16 cellular contexts compared by ENCODE assay signal in the genomic region with DNA sequence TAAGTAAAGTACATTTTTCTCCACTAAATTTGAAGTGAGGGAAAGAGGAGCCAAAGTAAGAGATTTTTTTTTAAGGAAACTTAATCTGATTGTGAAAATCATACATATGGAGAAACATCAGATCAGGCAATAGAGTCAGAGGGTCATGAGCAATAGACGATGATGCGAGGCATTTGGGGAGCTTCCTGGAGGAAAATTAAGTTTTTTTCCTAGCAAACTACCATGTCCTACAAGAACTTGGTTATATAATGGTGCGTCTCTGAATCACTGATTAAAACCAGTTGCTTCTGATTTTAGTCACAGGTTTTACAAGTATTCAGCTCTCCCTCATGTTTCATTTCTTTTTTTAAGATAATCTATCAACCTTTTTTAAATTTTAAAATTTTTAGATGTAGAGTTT. TPM values are rescaled to one million over a fixed set of nuclear protein-coding genes. Genes with fewer than 3 reads are reported as not detected.
DNase-seq lines count a peak whose midpoint lies in the region; ATAC-seq, FAIRE-seq and TF ChIP-seq lines count a peak whose summit lies in the region.
"Had no signal": no experiment of that assay in that cellular context is flagged by ENCODE, and none has a peak within 500 bp of the region (broad histone marks: within the 10 kb centered on the region; RNA-seq: fewer than 3 reads in every experiment).

No MANE protein-coding gene starts in this region.

- H3K4me3 Mint-ChIP-seq in WTC11 = no peak overlapping the region
- H3K4me3 Mint-ChIP-seq: CD14-positive monocyte; CD8-positive, alpha-beta T cell; HFFc6 had no signal

- POLR2A ChIA-PET in WTC11 (lab: Charles Lee) = no interaction called here

- no peaks in the 10 kb centered on the region for H3K27me3 Mint-ChIP-seq in WTC11 (ENCODE audit: low read depth)

- peak; percentile 8 for FAIRE-seq in G401.6 (lab: Jason Lieb, UNC)

- CTCF ChIA-PET in WTC11 (lab: Charles Lee) = interaction anchor here (1.0 kb wide), 1 partner anchor 66 kb away, joined by 3 read pairs; no protein-coding TSS in a partner anchor

- peaks cover 18% of the 10 kb centered on the region for H3K36me3 Mint-ChIP-seq in WTC11

- TF ChIP-seq CTCF in WTC11 (IDR thresholded peaks at IDR 0.05) = no peak

- ATAC-seq in SK-N-SH treated with all-trans-retinoic acid at 6 μM for 48 hours (peak; percentile 41; the same call in 2 of the 3 replicates), HG03521 (IDR thresholded peaks at IDR 0.05; ENCODE audit: unreplicated experiment) (no peak), WTC11 (no peak)
- ATAC-seq: CD8-positive, alpha-beta T cell had no signal

- no peak overlapping the region for H3K27ac Mint-ChIP-seq in WTC11
- H3K27ac Mint-ChIP-seq: CD14-positive monocyte; CD8-positive, alpha-beta T cell; HFFc6 had no signal

- no peaks in the 10 kb centered on the region for H3K9me3 Mint-ChIP-seq in WTC11
- H3K9me3 Mint-ChIP-seq: CD14-positive monocyte; CD8-positive, alpha-beta T cell; HFFc6 had no signal

- DNase-seq in fibroblast of peridontal ligament (ENCODE audit: extremely low read depth) (peak; percentile 72), NCI-H1048 (lab: John Stamatoyannopoulos, UW) (no peak), WTC11 (ENCODE audit: low spot score) (no peak), NCI-H128 (lab: John Stamatoyannopoulos, UW; ENCODE audit: unreplicated experiment) (no peak)
- DNase-seq: CD8-positive, alpha-beta T cell; COR-L47; DND-41; GF-D8; HCEC 1CT; HFFc6; IMR-90; KBM-7 had no signal

- peaks cover 13% of the 10 kb centered on the region for H3K4me1 Mint-ChIP-seq in WTC11

TF ChIP-seq in SK-N-SH treated with all-trans-retinoic acid at 6 μM for 48 hours, 23 proteins besides CTCF, POLR2A, EP300 and RAD21:
- no peak for TF ChIP-seq SNAI2 (CRISPR knock-in tag; IDR thresholded peaks at IDR 0.05)
- TF ChIP-seq RARB (CRISPR knock-in tag; IDR thresholded peaks at IDR 0.05) = no peak
- no peak for TF ChIP-seq PPARA (CRISPR knock-in tag; IDR thresholded peaks at IDR 0.05; ENCODE audit: borderline replicate concordance)
- TF ChIP-seq, protein P1, sequence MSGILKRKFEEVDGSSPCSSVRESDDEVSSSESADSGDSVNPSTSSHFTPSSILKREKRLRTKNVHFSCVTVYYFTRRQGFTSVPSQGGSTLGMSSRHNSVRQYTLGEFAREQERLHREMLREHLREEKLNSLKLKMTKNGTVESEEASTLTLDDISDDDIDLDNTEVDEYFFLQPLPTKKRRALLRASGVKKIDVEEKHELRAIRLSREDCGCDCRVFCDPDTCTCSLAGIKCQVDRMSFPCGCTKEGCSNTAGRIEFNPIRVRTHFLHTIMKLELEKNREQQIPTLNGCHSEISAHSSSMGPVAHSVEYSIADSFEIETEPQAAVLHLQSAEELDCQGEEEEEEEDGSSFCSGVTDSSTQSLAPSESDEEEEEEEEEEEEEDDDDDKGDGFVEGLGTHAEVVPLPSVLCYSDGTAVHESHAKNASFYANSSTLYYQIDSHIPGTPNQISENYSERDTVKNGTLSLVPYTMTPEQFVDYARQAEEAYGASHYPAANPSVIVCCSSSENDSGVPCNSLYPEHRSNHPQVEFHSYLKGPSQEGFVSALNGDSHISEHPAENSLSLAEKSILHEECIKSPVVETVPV (CRISPR knock-in tag; IDR thresholded peaks at IDR 0.05) = no peak
- no peak for TF ChIP-seq ESRRG (CRISPR knock-in tag; IDR thresholded peaks at IDR 0.05)
- TF ChIP-seq, protein P2, sequence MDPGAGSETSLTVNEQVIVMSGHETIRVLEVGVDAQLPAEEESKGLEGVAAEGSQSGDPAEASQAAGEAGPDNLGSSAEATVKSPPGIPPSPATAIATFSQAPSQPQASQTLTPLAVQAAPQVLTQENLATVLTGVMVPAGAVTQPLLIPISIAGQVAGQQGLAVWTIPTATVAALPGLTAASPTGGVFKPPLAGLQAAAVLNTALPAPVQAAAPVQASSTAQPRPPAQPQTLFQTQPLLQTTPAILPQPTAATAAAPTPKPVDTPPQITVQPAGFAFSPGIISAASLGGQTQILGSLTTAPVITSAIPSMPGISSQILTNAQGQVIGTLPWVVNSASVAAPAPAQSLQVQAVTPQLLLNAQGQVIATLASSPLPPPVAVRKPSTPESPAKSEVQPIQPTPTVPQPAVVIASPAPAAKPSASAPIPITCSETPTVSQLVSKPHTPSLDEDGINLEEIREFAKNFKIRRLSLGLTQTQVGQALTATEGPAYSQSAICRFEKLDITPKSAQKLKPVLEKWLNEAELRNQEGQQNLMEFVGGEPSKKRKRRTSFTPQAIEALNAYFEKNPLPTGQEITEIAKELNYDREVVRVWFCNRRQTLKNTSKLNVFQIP (CRISPR knock-in tag; IDR thresholded peaks at IDR 0.05; ENCODE audit: borderline replicate concordance, low read depth) = no peak

TF ChIP-seq in WTC11, 78 proteins besides CTCF, POLR2A, EP300 and RAD21 (continues in another document):
- TF ChIP-seq ZNF263 (CRISPR knock-in tag; IDR thresholded peaks at IDR 0.05; ENCODE audit: low read depth) (no peak), FOXJ3 (CRISPR knock-in tag; IDR thresholded peaks at IDR 0.05; ENCODE audit: borderline replicate concordance) (no peak), SMAD3 (CRISPR knock-in tag; IDR thresholded peaks at IDR 0.05; ENCODE audit: borderline replicate concordance) (no peak), ELF4 (CRISPR knock-in tag; IDR thresholded peaks at IDR 0.05; ENCODE audit: low read depth) (no peak), ZNF671 (CRISPR knock-in tag; IDR thresholded peaks at IDR 0.05) (no peak), JUN (CRISPR knock-in tag; IDR thresholded peaks at IDR 0.05) (no peak), HMGA2 (CRISPR knock-in tag; IDR thresholded peaks at IDR 0.05) (no peak), NFYB (CRISPR knock-in tag; conservative IDR thresholded peaks at IDR 0.05; ENCODE audit: low read depth) (no peak), ZNF121 (CRISPR knock-in tag; IDR thresholded peaks at IDR 0.05) (no peak), ZNF219 (CRISPR knock-in tag; IDR thresholded peaks at IDR 0.05; ENCODE audit: borderline replicate concordance) (no peak), ETV6 (CRISPR knock-in tag; IDR thresholded peaks at IDR 0.05) (no peak)
- TF ChIP-seq, protein P3, sequence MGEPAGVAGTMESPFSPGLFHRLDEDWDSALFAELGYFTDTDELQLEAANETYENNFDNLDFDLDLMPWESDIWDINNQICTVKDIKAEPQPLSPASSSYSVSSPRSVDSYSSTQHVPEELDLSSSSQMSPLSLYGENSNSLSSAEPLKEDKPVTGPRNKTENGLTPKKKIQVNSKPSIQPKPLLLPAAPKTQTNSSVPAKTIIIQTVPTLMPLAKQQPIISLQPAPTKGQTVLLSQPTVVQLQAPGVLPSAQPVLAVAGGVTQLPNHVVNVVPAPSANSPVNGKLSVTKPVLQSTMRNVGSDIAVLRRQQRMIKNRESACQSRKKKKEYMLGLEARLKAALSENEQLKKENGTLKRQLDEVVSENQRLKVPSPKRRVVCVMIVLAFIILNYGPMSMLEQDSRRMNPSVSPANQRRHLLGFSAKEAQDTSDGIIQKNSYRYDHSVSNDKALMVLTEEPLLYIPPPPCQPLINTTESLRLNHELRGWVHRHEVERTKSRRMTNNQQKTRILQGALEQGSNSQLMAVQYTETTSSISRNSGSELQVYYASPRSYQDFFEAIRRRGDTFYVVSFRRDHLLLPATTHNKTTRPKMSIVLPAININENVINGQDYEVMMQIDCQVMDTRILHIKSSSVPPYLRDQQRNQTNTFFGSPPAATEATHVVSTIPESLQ (CRISPR knock-in tag; IDR thresholded peaks at IDR 0.05) = no peak
- TF ChIP-seq, protein P4, sequence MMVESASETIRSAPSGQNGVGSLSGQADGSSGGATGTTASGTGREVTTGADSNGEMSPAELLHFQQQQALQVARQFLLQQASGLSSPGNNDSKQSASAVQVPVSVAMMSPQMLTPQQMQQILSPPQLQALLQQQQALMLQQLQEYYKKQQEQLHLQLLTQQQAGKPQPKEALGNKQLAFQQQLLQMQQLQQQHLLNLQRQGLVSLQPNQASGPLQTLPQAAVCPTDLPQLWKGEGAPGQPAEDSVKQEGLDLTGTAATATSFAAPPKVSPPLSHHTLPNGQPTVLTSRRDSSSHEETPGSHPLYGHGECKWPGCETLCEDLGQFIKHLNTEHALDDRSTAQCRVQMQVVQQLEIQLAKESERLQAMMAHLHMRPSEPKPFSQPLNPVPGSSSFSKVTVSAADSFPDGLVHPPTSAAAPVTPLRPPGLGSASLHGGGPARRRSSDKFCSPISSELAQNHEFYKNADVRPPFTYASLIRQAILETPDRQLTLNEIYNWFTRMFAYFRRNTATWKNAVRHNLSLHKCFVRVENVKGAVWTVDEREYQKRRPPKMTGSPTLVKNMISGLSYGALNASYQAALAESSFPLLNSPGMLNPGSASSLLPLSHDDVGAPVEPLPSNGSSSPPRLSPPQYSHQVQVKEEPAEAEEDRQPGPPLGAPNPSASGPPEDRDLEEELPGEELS (CRISPR knock-in tag; IDR thresholded peaks at IDR 0.05) = no peak
- TF ChIP-seq, protein P5, sequence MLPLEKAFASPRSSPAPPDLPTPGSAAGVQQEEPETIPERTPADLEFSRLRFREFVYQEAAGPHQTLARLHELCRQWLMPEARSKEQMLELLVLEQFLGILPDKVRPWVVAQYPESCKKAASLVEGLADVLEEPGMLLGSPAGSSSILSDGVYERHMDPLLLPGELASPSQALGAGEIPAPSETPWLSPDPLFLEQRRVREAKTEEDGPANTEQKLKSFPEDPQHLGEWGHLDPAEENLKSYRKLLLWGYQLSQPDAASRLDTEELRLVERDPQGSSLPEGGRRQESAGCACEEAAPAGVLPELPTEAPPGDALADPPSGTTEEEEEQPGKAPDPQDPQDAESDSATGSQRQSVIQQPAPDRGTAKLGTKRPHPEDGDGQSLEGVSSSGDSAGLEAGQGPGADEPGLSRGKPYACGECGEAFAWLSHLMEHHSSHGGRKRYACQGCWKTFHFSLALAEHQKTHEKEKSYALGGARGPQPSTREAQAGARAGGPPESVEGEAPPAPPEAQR (CRISPR knock-in tag; IDR thresholded peaks at IDR 0.05) = no peak
- TF ChIP-seq, protein P6, sequence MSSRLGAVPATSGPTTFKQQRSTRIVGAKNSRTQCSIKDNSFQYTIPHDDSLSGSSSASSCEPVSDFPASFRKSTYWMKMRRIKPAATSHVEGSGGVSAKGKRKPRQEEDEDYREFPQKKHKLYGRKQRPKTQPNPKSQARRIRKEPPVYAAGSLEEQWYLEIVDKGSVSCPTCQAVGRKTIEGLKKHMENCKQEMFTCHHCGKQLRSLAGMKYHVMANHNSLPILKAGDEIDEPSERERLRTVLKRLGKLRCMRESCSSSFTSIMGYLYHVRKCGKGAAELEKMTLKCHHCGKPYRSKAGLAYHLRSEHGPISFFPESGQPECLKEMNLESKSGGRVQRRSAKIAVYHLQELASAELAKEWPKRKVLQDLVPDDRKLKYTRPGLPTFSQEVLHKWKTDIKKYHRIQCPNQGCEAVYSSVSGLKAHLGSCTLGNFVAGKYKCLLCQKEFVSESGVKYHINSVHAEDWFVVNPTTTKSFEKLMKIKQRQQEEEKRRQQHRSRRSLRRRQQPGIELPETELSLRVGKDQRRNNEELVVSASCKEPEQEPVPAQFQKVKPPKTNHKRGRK (CRISPR knock-in tag; IDR thresholded peaks at IDR 0.05; ENCODE audit: borderline replicate concordance) = no peak

RNA-seq across cellular contexts. Expression of a gene that starts 52.1 kb away (rescaled TPM):
- 5.0 to 6.4 TPM (median 5.4 TPM) in 3 replicates for total RNA-seq in WTC11 (2021)

RNA-seq across cellular contexts. Expression of a gene that starts 54.5 kb away (rescaled TPM):
- total RNA-seq in WTC11 (2021) = 38.1 to 40.1 TPM (median 38.6 TPM) in 3 replicates

RNA-seq across cellular contexts. Expression of a gene that starts 56.2 kb away (rescaled TPM):
- 18.1 to 23.0 TPM (median 19.2 TPM) in 3 replicates for total RNA-seq in WTC11 (2021)
